Comparison of ENCODE assay signal across 1 cellular context in the genomic region with DNA sequence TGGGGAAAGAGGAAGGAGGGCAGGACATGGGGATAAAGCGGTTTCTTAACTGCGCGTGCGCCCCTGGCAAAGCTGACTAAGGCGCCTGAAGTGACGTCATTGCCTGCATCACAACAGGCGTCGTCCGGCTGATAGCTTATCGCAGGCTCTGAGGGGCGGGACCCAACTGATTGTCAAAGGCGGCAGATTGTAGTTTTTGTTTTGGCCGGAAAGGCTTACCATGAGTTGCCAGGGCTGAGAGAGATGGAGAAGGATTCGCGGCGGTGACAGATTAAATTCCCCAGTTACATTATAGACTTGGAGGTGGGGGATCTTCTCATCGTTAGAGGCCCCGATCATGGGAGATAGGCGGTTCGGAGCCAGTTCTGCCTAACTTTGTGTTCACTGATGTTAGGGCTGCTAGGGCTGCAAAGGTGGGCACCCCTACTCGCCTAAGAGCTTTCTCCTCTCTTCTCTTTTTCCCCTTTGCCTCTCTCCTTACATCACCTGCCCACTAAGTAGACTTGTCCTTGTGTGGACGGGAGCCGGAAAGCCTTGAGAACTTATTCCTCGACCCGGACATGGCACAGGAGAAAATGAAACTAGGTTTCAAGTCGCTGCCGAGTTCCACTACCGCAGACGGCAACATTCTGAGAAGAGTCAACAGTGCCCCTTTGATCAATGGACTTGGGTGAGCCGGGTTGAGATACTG.
TF ChIP-seq lines count a peak whose summit lies in the region.

No MANE protein-coding gene starts in this region.

TF ChIP-seq in HepG2, 621 proteins besides CTCF, POLR2A, EP300 and RAD21 (continued from another document and continues in another):
- TF ChIP-seq, protein P1, sequence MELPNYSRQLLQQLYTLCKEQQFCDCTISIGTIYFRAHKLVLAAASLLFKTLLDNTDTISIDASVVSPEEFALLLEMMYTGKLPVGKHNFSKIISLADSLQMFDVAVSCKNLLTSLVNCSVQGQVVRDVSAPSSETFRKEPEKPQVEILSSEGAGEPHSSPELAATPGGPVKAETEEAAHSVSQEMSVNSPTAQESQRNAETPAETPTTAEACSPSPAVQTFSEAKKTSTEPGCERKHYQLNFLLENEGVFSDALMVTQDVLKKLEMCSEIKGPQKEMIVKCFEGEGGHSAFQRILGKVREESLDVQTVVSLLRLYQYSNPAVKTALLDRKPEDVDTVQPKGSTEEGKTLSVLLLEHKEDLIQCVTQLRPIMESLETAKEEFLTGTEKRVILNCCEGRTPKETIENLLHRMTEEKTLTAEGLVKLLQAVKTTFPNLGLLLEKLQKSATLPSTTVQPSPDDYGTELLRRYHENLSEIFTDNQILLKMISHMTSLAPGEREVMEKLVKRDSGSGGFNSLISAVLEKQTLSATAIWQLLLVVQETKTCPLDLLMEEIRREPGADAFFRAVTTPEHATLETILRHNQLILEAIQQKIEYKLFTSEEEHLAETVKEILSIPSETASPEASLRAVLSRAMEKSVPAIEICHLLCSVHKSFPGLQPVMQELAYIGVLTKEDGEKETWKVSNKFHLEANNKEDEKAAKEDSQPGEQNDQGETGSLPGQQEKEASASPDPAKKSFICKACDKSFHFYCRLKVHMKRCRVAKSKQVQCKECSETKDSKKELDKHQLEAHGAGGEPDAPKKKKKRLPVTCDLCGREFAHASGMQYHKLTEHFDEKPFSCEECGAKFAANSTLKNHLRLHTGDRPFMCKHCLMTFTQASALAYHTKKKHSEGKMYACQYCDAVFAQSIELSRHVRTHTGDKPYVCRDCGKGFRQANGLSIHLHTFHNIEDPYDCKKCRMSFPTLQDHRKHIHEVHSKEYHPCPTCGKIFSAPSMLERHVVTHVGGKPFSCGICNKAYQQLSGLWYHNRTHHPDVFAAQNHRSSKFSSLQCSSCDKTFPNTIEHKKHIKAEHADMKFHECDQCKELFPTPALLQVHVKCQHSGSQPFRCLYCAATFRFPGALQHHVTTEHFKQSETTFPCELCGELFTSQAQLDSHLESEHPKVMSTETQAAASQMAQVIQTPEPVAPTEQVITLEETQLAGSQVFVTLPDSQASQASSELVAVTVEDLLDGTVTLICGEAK (IDR thresholded peaks at IDR 0.05): no peak
- TF ChIP-seq, protein P1 (CRISPR knock-in tag; IDR thresholded peaks at IDR 0.05): no peak
- no peak for TF ChIP-seq KDM5B (CRISPR knock-in tag; IDR thresholded peaks at IDR 0.05; ENCODE audit: borderline replicate concordance)
- no peak for TF ChIP-seq MIER3 (CRISPR knock-in tag; IDR thresholded peaks at IDR 0.05; ENCODE audit: borderline replicate concordance)
- no peak for TF ChIP-seq RFXAP (CRISPR knock-in tag; IDR thresholded peaks at IDR 0.05; ENCODE audit: borderline replicate concordance)
- TF ChIP-seq TGIF2 (CRISPR knock-in tag; IDR thresholded peaks at IDR 0.05): no peak
- no peak for TF ChIP-seq CCAR2 (optimal IDR thresholded peaks at IDR 0.05; ENCODE audit: low read depth, low read length)
- TF ChIP-seq ZNF34 (CRISPR knock-in tag; IDR thresholded peaks at IDR 0.05; ENCODE audit: borderline replicate concordance): no peak
- no peak for TF ChIP-seq HES4 (CRISPR knock-in tag; IDR thresholded peaks at IDR 0.05; ENCODE audit: borderline replicate concordance)
- TF ChIP-seq SMAD1 (CRISPR knock-in tag; IDR thresholded peaks at IDR 0.05; ENCODE audit: borderline replicate concordance, low read depth): no peak
- no peak for TF ChIP-seq ATM (IDR thresholded peaks at IDR 0.05; ENCODE audit: borderline replicate concordance)
- TF ChIP-seq, protein P2, sequence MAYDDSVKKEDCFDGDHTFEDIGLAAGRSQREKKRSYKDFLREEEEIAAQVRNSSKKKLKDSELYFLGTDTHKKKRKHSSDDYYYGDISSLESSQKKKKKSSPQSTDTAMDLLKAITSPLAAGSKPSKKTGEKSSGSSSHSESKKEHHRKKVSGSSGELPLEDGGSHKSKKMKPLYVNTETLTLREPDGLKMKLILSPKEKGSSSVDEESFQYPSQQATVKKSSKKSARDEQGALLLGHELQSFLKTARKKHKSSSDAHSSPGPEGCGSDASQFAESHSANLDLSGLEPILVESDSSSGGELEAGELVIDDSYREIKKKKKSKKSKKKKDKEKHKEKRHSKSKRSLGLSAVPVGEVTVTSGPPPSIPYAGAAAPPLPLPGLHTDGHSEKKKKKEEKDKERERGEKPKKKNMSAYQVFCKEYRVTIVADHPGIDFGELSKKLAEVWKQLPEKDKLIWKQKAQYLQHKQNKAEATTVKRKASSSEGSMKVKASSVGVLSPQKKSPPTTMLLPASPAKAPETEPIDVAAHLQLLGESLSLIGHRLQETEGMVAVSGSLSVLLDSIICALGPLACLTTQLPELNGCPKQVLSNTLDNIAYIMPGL (CRISPR knock-in tag; IDR thresholded peaks at IDR 0.05; ENCODE audit: borderline replicate concordance in 1 of 2, low read depth in 1 of 2): no peak
- TF ChIP-seq, protein P3, sequence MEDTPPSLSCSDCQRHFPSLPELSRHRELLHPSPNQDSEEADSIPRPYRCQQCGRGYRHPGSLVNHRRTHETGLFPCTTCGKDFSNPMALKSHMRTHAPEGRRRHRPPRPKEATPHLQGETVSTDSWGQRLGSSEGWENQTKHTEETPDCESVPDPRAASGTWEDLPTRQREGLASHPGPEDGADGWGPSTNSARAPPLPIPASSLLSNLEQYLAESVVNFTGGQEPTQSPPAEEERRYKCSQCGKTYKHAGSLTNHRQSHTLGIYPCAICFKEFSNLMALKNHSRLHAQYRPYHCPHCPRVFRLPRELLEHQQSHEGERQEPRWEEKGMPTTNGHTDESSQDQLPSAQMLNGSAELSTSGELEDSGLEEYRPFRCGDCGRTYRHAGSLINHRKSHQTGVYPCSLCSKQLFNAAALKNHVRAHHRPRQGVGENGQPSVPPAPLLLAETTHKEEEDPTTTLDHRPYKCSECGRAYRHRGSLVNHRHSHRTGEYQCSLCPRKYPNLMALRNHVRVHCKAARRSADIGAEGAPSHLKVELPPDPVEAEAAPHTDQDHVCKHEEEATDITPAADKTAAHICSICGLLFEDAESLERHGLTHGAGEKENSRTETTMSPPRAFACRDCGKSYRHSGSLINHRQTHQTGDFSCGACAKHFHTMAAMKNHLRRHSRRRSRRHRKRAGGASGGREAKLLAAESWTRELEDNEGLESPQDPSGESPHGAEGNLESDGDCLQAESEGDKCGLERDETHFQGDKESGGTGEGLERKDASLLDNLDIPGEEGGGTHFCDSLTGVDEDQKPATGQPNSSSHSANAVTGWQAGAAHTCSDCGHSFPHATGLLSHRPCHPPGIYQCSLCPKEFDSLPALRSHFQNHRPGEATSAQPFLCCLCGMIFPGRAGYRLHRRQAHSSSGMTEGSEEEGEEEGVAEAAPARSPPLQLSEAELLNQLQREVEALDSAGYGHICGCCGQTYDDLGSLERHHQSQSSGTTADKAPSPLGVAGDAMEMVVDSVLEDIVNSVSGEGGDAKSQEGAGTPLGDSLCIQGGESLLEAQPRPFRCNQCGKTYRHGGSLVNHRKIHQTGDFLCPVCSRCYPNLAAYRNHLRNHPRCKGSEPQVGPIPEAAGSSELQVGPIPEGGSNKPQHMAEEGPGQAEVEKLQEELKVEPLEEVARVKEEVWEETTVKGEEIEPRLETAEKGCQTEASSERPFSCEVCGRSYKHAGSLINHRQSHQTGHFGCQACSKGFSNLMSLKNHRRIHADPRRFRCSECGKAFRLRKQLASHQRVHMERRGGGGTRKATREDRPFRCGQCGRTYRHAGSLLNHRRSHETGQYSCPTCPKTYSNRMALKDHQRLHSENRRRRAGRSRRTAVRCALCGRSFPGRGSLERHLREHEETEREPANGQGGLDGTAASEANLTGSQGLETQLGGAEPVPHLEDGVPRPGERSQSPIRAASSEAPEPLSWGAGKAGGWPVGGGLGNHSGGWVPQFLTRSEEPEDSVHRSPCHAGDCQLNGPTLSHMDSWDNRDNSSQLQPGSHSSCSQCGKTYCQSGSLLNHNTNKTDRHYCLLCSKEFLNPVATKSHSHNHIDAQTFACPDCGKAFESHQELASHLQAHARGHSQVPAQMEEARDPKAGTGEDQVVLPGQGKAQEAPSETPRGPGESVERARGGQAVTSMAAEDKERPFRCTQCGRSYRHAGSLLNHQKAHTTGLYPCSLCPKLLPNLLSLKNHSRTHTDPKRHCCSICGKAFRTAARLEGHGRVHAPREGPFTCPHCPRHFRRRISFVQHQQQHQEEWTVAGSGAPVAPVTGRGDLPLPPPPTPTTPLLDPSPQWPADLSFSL (CRISPR knock-in tag; IDR thresholded peaks at IDR 0.05): no peak
- no peak for TF ChIP-seq AGO2 (optimal IDR thresholded peaks at IDR 0.05; ENCODE audit: low read depth, low read length)
- no peak for TF ChIP-seq JDP2 (CRISPR knock-in tag; IDR thresholded peaks at IDR 0.05; ENCODE audit: borderline replicate concordance)
- no peak for TF ChIP-seq ZFP37 (CRISPR knock-in tag; IDR thresholded peaks at IDR 0.05; ENCODE audit: borderline replicate concordance)
- TF ChIP-seq ZNF563 (CRISPR knock-in tag; IDR thresholded peaks at IDR 0.05): no peak
- no peak for TF ChIP-seq ZNF350 (CRISPR knock-in tag; IDR thresholded peaks at IDR 0.05; ENCODE audit: borderline replicate concordance, low read depth)
- TF ChIP-seq ERF (CRISPR knock-in tag; IDR thresholded peaks at IDR 0.05): no peak
- no peak for TF ChIP-seq ELF4 (CRISPR knock-in tag; IDR thresholded peaks at IDR 0.05; ENCODE audit: borderline replicate concordance)
- no peak for TF ChIP-seq ZNF577 (CRISPR knock-in tag; IDR thresholded peaks at IDR 0.05; ENCODE audit: borderline replicate concordance, low read depth)
- 0 out of 2 replicates have a peak, but pooled peaks have one; percentile 24 for TF ChIP-seq NFYB (CRISPR knock-in tag; IDR thresholded peaks at IDR 0.05)
- TF ChIP-seq, protein P4, sequence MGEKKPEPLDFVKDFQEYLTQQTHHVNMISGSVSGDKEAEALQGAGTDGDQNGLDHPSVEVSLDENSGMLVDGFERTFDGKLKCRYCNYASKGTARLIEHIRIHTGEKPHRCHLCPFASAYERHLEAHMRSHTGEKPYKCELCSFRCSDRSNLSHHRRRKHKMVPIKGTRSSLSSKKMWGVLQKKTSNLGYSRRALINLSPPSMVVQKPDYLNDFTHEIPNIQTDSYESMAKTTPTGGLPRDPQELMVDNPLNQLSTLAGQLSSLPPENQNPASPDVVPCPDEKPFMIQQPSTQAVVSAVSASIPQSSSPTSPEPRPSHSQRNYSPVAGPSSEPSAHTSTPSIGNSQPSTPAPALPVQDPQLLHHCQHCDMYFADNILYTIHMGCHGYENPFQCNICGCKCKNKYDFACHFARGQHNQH (CRISPR knock-in tag; IDR thresholded peaks at IDR 0.05): no peak
- peak; percentile 44; the same call in 1 of the 2 replicates for TF ChIP-seq SIN3A (IDR thresholded peaks at IDR 0.05; ENCODE audit: borderline replicate concordance, low read depth, low read length)
- TF ChIP-seq ZNF766 (CRISPR knock-in tag; IDR thresholded peaks at IDR 0.05; ENCODE audit: borderline replicate concordance): no peak
- TF ChIP-seq ZNF660 (CRISPR knock-in tag; IDR thresholded peaks at IDR 0.05; ENCODE audit: borderline replicate concordance, low read depth): no peak
- TF ChIP-seq ZNF124 (CRISPR knock-in tag; IDR thresholded peaks at IDR 0.05): no peak
- TF ChIP-seq MIXL1 (CRISPR knock-in tag; IDR thresholded peaks at IDR 0.05): no peak
- TF ChIP-seq FOXJ3 (CRISPR knock-in tag; IDR thresholded peaks at IDR 0.05; ENCODE audit: borderline replicate concordance): no peak
- TF ChIP-seq TOPORS (CRISPR knock-in tag; IDR thresholded peaks at IDR 0.05): no peak
- TF ChIP-seq TOE1 (CRISPR knock-in tag; IDR thresholded peaks at IDR 0.05): no peak
- TF ChIP-seq YEATS2 (CRISPR knock-in tag; IDR thresholded peaks at IDR 0.05; ENCODE audit: borderline replicate concordance): no peak
- no peak for TF ChIP-seq KLF16 (CRISPR knock-in tag; IDR thresholded peaks at IDR 0.05)
- TF ChIP-seq ZNF333 (CRISPR knock-in tag; IDR thresholded peaks at IDR 0.05; ENCODE audit: borderline replicate concordance): no peak
- TF ChIP-seq FOXP1 (IDR thresholded peaks at IDR 0.05): no peak
- TF ChIP-seq FOXP1 (CRISPR knock-in tag; IDR thresholded peaks at IDR 0.05): no peak
- no peak for TF ChIP-seq KLF9 (CRISPR knock-in tag; IDR thresholded peaks at IDR 0.05; ENCODE audit: low read depth)
- TF ChIP-seq ZKSCAN1 (IDR thresholded peaks at IDR 0.05; ENCODE audit: low read length): no peak
- TF ChIP-seq, protein P5, sequence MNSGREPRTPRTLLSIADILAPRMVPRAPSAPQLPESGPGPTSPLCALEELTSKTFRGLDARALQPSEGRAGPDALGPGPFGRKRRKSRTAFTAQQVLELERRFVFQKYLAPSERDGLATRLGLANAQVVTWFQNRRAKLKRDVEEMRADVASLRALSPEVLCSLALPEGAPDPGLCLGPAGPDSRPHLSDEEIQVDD (CRISPR knock-in tag; IDR thresholded peaks at IDR 0.05; ENCODE audit: borderline replicate concordance): no peak
- no peak for TF ChIP-seq ZNF274 (CRISPR knock-in tag; IDR thresholded peaks at IDR 0.05)
- TF ChIP-seq CHD4 (IDR thresholded peaks at IDR 0.05; ENCODE audit: borderline replicate concordance, low read length): no peak
- TF ChIP-seq SRSF1 (optimal IDR thresholded peaks at IDR 0.05; ENCODE audit: low read depth, low read length): no peak
